ENCODE assay signal across 9 cellular contexts in the genomic region with DNA sequence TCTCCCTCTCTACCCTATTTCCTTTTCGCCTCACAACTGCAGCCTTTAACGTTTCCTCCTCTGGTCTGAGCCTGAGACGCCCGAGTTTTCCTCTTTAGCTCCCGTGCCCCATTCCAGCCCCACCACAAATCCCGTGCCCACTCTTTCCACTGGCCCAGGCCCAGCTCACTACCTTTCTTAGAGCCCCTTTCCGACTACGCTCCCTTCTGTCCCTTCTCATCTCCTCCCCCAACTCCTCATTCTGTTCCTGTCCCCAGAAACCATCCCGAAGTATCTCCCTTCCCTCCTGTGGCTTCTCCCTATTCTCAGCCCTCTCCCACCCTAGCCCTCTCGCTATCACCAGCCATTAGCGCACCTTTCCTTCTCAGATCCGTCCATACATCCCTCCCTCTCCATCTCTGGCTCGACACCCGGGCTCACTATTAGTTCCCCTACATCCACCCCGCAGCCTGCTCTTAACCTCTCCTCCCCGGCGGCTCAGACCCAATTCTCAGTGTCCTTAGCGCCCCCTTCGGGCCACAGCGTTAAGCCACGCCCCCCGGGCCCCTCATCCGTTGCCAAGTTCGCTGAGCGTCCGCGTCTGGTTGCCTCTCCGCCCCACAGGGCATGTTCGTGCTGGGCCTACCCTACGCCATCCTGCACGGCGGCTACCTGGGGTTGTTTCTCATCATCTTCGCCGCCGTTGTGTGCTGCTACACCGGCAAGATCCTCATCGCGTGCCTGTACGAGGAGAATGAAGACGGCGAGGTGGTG.
DNase-seq lines count a peak whose midpoint lies in the region; ATAC-seq lines count a peak whose summit lies in the region.
"Had no signal": no experiment of that assay in that cellular context is flagged by ENCODE, and none has a peak within 500 bp of the region (broad histone marks: within the 10 kb centered on the region; RNA-seq: fewer than 3 reads in every experiment).

No MANE protein-coding gene starts in this region.

- DNase-seq in activated T-cell treated with anti-CD3 and anti-CD28 coated beads for 48 hours (ENCODE audit: low read depth), result peak; percentile 80
- DNase-seq in stimulated activated naive CD8-positive, alpha-beta T cell treated with anti-CD3 and anti-CD28 coated beads, Interleukin-15, Interleukin-2, amounts not matched to agents 100 U/mL and 50 U/mL, for 24 hours, result peak; percentile 84
- DNase-seq in putamen (ENCODE audit: low spot score), result no peak

- 0 out of 2 replicates have a peak overlapping the region, but pooled peaks have one; percentile 26 for H3K27ac ChIP-seq in BLaER1
- no peak overlapping the region for H3K27ac ChIP-seq in HUES6 (ENCODE audit: low read depth, low read length)
- H3K27ac ChIP-seq in iPS-20b (ENCODE audit: low read length), result no peak overlapping the region

- ATAC-seq in stimulated activated naive CD8-positive, alpha-beta T cell treated with anti-CD3 and anti-CD28 coated beads, Interleukin-15, Interleukin-2, amounts not matched to agents 100 U/mL and 50 U/mL, for 24 hours, result peak; percentile 40
- no peak for ATAC-seq in GM19351 (IDR thresholded peaks at IDR 0.05; ENCODE audit: unreplicated experiment)
- no peak for ATAC-seq in GM18867 (IDR thresholded peaks at IDR 0.05; ENCODE audit: unreplicated experiment)

- peaks cover 84% of the 10 kb centered on the region for H4K20me1 ChIP-seq in BLaER1

- peak overlapping the region; percentile 97 for H3K4me2 ChIP-seq in BLaER1

- H3K9me3 ChIP-seq in BLaER1 (peaks cover 12% of the 10 kb centered on the region), HUES6 (ENCODE audit: control insufficient read depth, insufficient read depth, low read depth, low read length) (no peaks in the 10 kb centered on the region), iPS-20b (ENCODE audit: insufficient read depth, low read depth, low read length) (peaks cover 10% of the 10 kb centered on the region; the same call in 1 of the 2 replicates)
- H3K9me3 ChIP-seq: HAP-1 had no signal

- H3K36me3 ChIP-seq in BLaER1, result no peaks in the 10 kb centered on the region
- no peaks in the 10 kb centered on the region for H3K36me3 ChIP-seq in HUES6 (ENCODE audit: control insufficient read depth, insufficient read depth, low read length)
- no peaks in the 10 kb centered on the region for H3K36me3 ChIP-seq in iPS-20b (ENCODE audit: insufficient read depth, low read depth, low read length)
- H3K36me3 ChIP-seq: HAP-1 had no signal

- H3K4me1 ChIP-seq in BLaER1 (peaks cover 91% of the 10 kb centered on the region), HUES6 (ENCODE audit: control insufficient read depth, insufficient read depth, low read length) (peaks cover 49% of the 10 kb centered on the region), iPS-20b (ENCODE audit: insufficient read depth, low read length) (peaks cover 10% of the 10 kb centered on the region; the same call in 1 of the 2 replicates)

- H3K27me3 ChIP-seq in BLaER1, result peaks cover 94% of the 10 kb centered on the region
- peaks cover 100% of the 10 kb centered on the region for H3K27me3 ChIP-seq in HUES6 (ENCODE audit: control insufficient read depth, insufficient read depth, low read length)
- H3K27me3 ChIP-seq in iPS-20b (ENCODE audit: insufficient read depth, low read length), result peaks cover 100% of the 10 kb centered on the region

- H3K9ac ChIP-seq in BLaER1 (no peak overlapping the region), HUES6 (ENCODE audit: low read length) (no peak overlapping the region), iPS-20b (ENCODE audit: low read depth, low read length) (no peak overlapping the region)

- H3K4me3 ChIP-seq in BLaER1, result peak overlapping the region; percentile 59
- peak overlapping the region; percentile 66 for H3K4me3 ChIP-seq in HUES6 (ENCODE audit: low read depth, low read length)
- H3K4me3 ChIP-seq in iPS-20b (ENCODE audit: low read length), result peak overlapping the region; percentile 52
- H3K4me3 ChIP-seq: HAP-1 had no signal
